Comparison of ENCODE assay signal across 1 cellular context in genomic region chr1:176847052-176847451, GRCh38.
A peak's percentile ranks its signal among the peaks of the same experiment; 100 is the strongest.
TF ChIP-seq lines count a peak whose summit lies in the region.

No MANE protein-coding gene starts in this region.

TF ChIP-seq in K562, 482 proteins besides CTCF, POLR2A, EP300 and RAD21 (continued from another document):
- TF ChIP-seq, protein P1, sequence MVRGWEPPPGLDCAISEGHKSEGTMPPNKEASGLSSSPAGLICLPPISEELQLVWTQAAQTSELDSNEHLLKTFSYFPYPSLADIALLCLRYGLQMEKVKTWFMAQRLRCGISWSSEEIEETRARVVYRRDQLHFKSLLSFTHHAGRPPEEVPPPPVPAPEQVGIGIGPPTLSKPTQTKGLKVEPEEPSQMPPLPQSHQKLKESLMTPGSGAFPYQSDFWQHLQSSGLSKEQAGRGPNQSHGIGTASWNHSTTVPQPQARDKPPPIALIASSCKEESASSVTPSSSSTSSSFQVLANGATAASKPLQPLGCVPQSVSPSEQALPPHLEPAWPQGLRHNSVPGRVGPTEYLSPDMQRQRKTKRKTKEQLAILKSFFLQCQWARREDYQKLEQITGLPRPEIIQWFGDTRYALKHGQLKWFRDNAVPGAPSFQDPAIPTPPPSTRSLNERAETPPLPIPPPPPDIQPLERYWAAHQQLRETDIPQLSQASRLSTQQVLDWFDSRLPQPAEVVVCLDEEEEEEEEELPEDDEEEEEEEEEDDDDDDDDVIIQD (CRISPR knock-in tag; IDR thresholded peaks at IDR 0.05): no peak
- TF ChIP-seq MLLT1 (IDR thresholded peaks at IDR 0.05): no peak
- no peak for TF ChIP-seq SMARCC2 (IDR thresholded peaks at IDR 0.05; ENCODE audit: low read depth)
- no peak for TF ChIP-seq EZH2 (IDR thresholded peaks at IDR 0.05; ENCODE audit: borderline replicate concordance, low read depth, low read length)
- TF ChIP-seq ZNF224 (CRISPR knock-in tag; IDR thresholded peaks at IDR 0.05): no peak
- TF ChIP-seq HLTF (IDR thresholded peaks at IDR 0.05): no peak
- no peak for TF ChIP-seq PHF20 (IDR thresholded peaks at IDR 0.05; ENCODE audit: partially characterized antibody)
- TF ChIP-seq ATF3 (IDR thresholded peaks at IDR 0.05): peak; percentile 93
- TF ChIP-seq ATF3 (CRISPR knock-in tag; conservative IDR thresholded peaks at IDR 0.05): no peak
- TF ChIP-seq NUFIP1 (IDR thresholded peaks at IDR 0.05; ENCODE audit: partially characterized antibody): no peak
- TF ChIP-seq TFAP4 (CRISPR knock-in tag; IDR thresholded peaks at IDR 0.05; ENCODE audit: borderline replicate concordance): peak; percentile 81
- no peak for TF ChIP-seq PRPF4 (IDR thresholded peaks at IDR 0.05; ENCODE audit: insufficient read depth, low read depth, low read length, poor library complexity, severe bottlenecking)
- no peak for TF ChIP-seq CBX3 (IDR thresholded peaks at IDR 0.05; ENCODE audit: borderline replicate concordance in 1 of 2, low read length in 2 of 2)
- TF ChIP-seq TCF7 (IDR thresholded peaks at IDR 0.05; ENCODE audit: borderline replicate concordance): no peak
- peak; percentile 43; the same call in 1 of the 2 replicates for TF ChIP-seq CTBP1 (IDR thresholded peaks at IDR 0.05; ENCODE audit: borderline replicate concordance)
- TF ChIP-seq HMGN3 (IDR thresholded peaks at IDR 0.05; ENCODE audit: borderline replicate concordance, extremely low read depth, insufficient read length, low read depth, low read length): no peak
- TF ChIP-seq LARP7 (IDR thresholded peaks at IDR 0.05): no peak
- TF ChIP-seq, protein P2, sequence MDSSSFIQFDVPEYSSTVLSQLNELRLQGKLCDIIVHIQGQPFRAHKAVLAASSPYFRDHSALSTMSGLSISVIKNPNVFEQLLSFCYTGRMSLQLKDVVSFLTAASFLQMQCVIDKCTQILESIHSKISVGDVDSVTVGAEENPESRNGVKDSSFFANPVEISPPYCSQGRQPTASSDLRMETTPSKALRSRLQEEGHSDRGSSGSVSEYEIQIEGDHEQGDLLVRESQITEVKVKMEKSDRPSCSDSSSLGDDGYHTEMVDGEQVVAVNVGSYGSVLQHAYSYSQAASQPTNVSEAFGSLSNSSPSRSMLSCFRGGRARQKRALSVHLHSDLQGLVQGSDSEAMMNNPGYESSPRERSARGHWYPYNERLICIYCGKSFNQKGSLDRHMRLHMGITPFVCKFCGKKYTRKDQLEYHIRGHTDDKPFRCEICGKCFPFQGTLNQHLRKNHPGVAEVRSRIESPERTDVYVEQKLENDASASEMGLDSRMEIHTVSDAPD (CRISPR knock-in tag; IDR thresholded peaks at IDR 0.05): no peak
- TF ChIP-seq RBM22 (IDR thresholded peaks at IDR 0.05; ENCODE audit: low read depth, low read length, poor library complexity, severe bottlenecking): no peak
- TF ChIP-seq MAFK (IDR thresholded peaks at IDR 0.05; ENCODE audit: low read length): no peak
- no peak for TF ChIP-seq ARID1B (IDR thresholded peaks at IDR 0.05)
- no peak for TF ChIP-seq BDP1 (IDR thresholded peaks at IDR 0.05; ENCODE audit: insufficient read depth, insufficient read length)
- no peak for TF ChIP-seq RBM17 (IDR thresholded peaks at IDR 0.05; ENCODE audit: borderline replicate concordance, low read depth, low read length)
- no peak for TF ChIP-seq TAF9B (IDR thresholded peaks at IDR 0.05; ENCODE audit: partially characterized antibody)
- 0 out of 2 replicates have a peak, but pooled peaks have one; percentile 33 for TF ChIP-seq EHMT2 (IDR thresholded peaks at IDR 0.05)
- peak; percentile 61; the same call in 1 of the 2 replicates for TF ChIP-seq JUNB (CRISPR knock-in tag; conservative IDR thresholded peaks at IDR 0.05)
- TF ChIP-seq, protein P3, sequence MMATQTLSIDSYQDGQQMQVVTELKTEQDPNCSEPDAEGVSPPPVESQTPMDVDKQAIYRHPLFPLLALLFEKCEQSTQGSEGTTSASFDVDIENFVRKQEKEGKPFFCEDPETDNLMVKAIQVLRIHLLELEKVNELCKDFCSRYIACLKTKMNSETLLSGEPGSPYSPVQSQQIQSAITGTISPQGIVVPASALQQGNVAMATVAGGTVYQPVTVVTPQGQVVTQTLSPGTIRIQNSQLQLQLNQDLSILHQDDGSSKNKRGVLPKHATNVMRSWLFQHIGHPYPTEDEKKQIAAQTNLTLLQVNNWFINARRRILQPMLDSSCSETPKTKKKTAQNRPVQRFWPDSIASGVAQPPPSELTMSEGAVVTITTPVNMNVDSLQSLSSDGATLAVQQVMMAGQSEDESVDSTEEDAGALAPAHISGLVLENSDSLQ (IDR thresholded peaks at IDR 0.05): peak; percentile 75
- no peak for TF ChIP-seq RBBP5 (IDR thresholded peaks at IDR 0.05; ENCODE audit: borderline replicate concordance, insufficient read depth, low read length, poor library complexity, severe bottlenecking)
- no peak for TF ChIP-seq ELF4 (CRISPR knock-in tag; IDR thresholded peaks at IDR 0.05)
- TF ChIP-seq CHD1 (IDR thresholded peaks at IDR 0.05; ENCODE audit: low read length): no peak
- TF ChIP-seq, protein P4, sequence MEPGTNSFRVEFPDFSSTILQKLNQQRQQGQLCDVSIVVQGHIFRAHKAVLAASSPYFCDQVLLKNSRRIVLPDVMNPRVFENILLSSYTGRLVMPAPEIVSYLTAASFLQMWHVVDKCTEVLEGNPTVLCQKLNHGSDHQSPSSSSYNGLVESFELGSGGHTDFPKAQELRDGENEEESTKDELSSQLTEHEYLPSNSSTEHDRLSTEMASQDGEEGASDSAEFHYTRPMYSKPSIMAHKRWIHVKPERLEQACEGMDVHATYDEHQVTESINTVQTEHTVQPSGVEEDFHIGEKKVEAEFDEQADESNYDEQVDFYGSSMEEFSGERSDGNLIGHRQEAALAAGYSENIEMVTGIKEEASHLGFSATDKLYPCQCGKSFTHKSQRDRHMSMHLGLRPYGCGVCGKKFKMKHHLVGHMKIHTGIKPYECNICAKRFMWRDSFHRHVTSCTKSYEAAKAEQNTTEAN (CRISPR knock-in tag; IDR thresholded peaks at IDR 0.05): no peak
- TF ChIP-seq MED1 (CRISPR knock-in tag; IDR thresholded peaks at IDR 0.05; ENCODE audit: borderline replicate concordance): no peak
- no peak for TF ChIP-seq SMARCE1 (IDR thresholded peaks at IDR 0.05)
- TF ChIP-seq OTX1 (CRISPR knock-in tag; IDR thresholded peaks at IDR 0.05): no peak
- TF ChIP-seq FOSL1 (tag; conservative IDR thresholded peaks at IDR 0.05): peak; percentile 93
- no peak for TF ChIP-seq HNRNPK (IDR thresholded peaks at IDR 0.05; ENCODE audit: low read depth, low read length, poor library complexity, severe bottlenecking)
- no peak for TF ChIP-seq PRMT5 (CRISPR knock-in tag; IDR thresholded peaks at IDR 0.05)
- TF ChIP-seq, protein P5, sequence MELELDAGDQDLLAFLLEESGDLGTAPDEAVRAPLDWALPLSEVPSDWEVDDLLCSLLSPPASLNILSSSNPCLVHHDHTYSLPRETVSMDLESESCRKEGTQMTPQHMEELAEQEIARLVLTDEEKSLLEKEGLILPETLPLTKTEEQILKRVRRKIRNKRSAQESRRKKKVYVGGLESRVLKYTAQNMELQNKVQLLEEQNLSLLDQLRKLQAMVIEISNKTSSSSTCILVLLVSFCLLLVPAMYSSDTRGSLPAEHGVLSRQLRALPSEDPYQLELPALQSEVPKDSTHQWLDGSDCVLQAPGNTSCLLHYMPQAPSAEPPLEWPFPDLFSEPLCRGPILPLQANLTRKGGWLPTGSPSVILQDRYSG (tag; conservative IDR thresholded peaks at IDR 0.05; ENCODE audit: low read depth): no peak
- TF ChIP-seq ZNF282 (CRISPR knock-in tag; IDR thresholded peaks at IDR 0.05): no peak
- peak; percentile 75 for TF ChIP-seq JUN (IDR thresholded peaks at IDR 0.05; ENCODE audit: borderline replicate concordance, low read depth, low read length)
- no peak for TF ChIP-seq JUN (CRISPR knock-in tag; IDR thresholded peaks at IDR 0.05; ENCODE audit: borderline replicate concordance)
- TF ChIP-seq JUND (IDR thresholded peaks at IDR 0.05; ENCODE audit: borderline replicate concordance, low read depth, low read length): peak; percentile 93
- TF ChIP-seq JUND (tag; IDR thresholded peaks at IDR 0.05; ENCODE audit: borderline replicate concordance, low read depth, low read length): peak; percentile 95
- TF ChIP-seq SAP30 (IDR thresholded peaks at IDR 0.05; ENCODE audit: borderline replicate concordance, insufficient read depth, low read depth, low read length, poor library complexity, severe bottlenecking): no peak
- TF ChIP-seq THAP12 (CRISPR knock-in tag; IDR thresholded peaks at IDR 0.05): no peak
- peak; percentile 82 for TF ChIP-seq MEIS2 (IDR thresholded peaks at IDR 0.05; ENCODE audit: partially characterized antibody)
- TF ChIP-seq, protein P6, sequence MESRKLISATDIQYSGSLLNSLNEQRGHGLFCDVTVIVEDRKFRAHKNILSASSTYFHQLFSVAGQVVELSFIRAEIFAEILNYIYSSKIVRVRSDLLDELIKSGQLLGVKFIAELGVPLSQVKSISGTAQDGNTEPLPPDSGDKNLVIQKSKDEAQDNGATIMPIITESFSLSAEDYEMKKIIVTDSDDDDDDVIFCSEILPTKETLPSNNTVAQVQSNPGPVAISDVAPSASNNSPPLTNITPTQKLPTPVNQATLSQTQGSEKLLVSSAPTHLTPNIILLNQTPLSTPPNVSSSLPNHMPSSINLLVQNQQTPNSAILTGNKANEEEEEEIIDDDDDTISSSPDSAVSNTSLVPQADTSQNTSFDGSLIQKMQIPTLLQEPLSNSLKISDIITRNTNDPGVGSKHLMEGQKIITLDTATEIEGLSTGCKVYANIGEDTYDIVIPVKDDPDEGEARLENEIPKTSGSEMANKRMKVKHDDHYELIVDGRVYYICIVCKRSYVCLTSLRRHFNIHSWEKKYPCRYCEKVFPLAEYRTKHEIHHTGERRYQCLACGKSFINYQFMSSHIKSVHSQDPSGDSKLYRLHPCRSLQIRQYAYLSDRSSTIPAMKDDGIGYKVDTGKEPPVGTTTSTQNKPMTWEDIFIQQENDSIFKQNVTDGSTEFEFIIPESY (CRISPR knock-in tag; IDR thresholded peaks at IDR 0.05): no peak
